ENCODE assay signal across 28 cellular contexts in genomic region chr4:94678896-94679295, GRCh38.
DNase-seq lines count a peak whose midpoint lies in the region; ATAC-seq and TF ChIP-seq lines count a peak whose summit lies in the region.
"Had no signal": no experiment of that assay in that cellular context is flagged by ENCODE, and none has a peak within 500 bp of the region (broad histone marks: within the 10 kb centered on the region; RNA-seq: fewer than 3 reads in every experiment).

No MANE protein-coding gene starts in this region.

- peak overlapping the region; percentile 98 for H3K27ac ChIP-seq in VCaP
- H3K27ac ChIP-seq: brain microvascular endothelial cell, gastrocnemius medialis, KMS-11, left lung, neural progenitor cell, upper lobe of right lung had no signal

- no peak for ATAC-seq in GM18498 (IDR thresholded peaks at IDR 0.05; ENCODE audit: unreplicated experiment)
- ATAC-seq in HG02870 (IDR thresholded peaks at IDR 0.05; ENCODE audit: unreplicated experiment), result no peak
- no peak for ATAC-seq in HG03342 (IDR thresholded peaks at IDR 0.05; ENCODE audit: unreplicated experiment)
- ATAC-seq: gastrocnemius medialis; left lung; sciatic nerve; stimulated activated naive B cell treated with anti-CD40 and anti-IgM and Interleukin-4, amounts not matched to agents 10 μg/mL and 1 μg/mL and 100 μg/mL, for 72 hours; T-cell; upper lobe of right lung had no signal

- peak; percentile 65 for DNase-seq in AG20443 (ENCODE audit: low spot score)
- peak; percentile 37 for DNase-seq in HCEC 1CT
- DNase-seq in kidney tubule cell (ENCODE audit: low spot score), result peak; percentile 57
- DNase-seq in stimulated activated CD4-positive, alpha-beta T cell treated with anti-CD3 and anti-CD28 coated beads, Interleukin-4, amount 100 ng/mL, for 1 hour, result no peak
- DNase-seq: activated CD4-positive, alpha-beta T cell treated with anti-CD3 and anti-CD28 coated beads, Interleukin-2, amount 50 U/mL, for 48 hours; activated naive CD4-positive, alpha-beta T cell treated with Interleukin-2 at 50 U/mL for 16 hours; brain microvascular endothelial cell; CD4-positive, alpha-beta T cell; effector CD4-positive, alpha-beta T cell; gastrocnemius medialis; H9; hippocampal formation; left lung; mesendoderm; MV-4-11; NCI-H2171; NCI-H526; NK-92 treated with Interleukin-12 subunit alpha and Interleukin-12 subunit beta, amount 100 ng/mL, for 24 hours; stimulated activated naive B cell treated with anti-CD40 and anti-IgM and Interleukin-4, amounts not matched to agents 10 μg/mL and 1 μg/mL and 100 μg/mL, for 72 hours; T-cell; upper lobe of right lung had no signal

- TF ChIP-seq CTCF in VCaP (conservative IDR thresholded peaks at IDR 0.05), result no peak
